9 cellular contexts compared by ENCODE assay signal in the genomic region with DNA sequence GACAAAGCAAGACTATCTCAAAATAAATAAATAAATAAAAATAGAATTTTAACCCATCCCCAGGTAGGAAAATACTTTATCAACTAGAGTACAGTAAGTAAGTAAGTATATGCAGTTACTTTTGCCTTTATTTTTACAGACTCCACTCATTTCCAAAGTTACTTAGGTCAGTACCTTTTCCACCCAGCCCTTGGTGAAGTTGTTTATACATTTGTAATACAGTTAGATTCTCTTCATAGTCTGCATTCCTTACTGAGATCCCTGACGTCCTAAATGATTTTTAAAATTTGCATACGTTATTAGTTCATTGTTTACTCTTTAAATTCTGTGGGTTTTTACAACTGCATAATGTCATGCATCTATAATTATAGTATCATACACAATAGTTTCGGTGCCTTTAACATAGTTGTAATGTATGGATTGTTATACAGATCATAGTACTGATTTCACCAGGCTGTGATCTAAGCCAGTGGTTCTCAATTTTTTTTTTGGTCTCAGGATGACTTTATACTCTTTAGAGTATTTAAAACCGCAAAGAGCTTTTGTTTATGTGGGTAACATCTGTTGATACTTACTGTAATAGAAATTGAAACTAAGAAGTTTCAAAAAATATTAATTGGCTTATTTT. TPM values are rescaled to one million over a fixed set of nuclear protein-coding genes. Genes with fewer than 3 reads are reported as not detected.
A peak's percentile ranks its signal among the peaks of the same experiment; 100 is the strongest.
DNase-seq lines count a peak whose midpoint lies in the region; ATAC-seq and TF ChIP-seq lines count a peak whose summit lies in the region.
"Had no signal": no experiment of that assay in that cellular context is flagged by ENCODE, and none has a peak within 500 bp of the region (broad histone marks: within the 10 kb centered on the region; RNA-seq: fewer than 3 reads in every experiment).

No MANE protein-coding gene starts in this region.

- no peaks in the 10 kb centered on the region for H3K9me3 ChIP-seq in DOHH2 (ENCODE audit: control insufficient read depth, insufficient read depth, low read length)

- peaks cover 16 to 46% (median 35%) of the 10 kb centered on the region in 4 donors for H3K4me1 Mint-ChIP-seq in naive thymus-derived CD8-positive, alpha-beta T cell

- no peaks in the 10 kb centered on the region for H3K9me2 ChIP-seq in DOHH2 (replicated peaks; ENCODE audit: control insufficient read depth, low read length)

- peaks cover 0 to 46% (median 20%) of the 10 kb centered on the region in 3 donors for H3K36me3 Mint-ChIP-seq in naive thymus-derived CD8-positive, alpha-beta T cell

- no peaks in the 10 kb centered on the region for H3K27me3 ChIP-seq in DOHH2 (ENCODE audit: control insufficient read depth, low read length)

- peaks cover 55% of the 10 kb centered on the region for H3K79me2 ChIP-seq in DOHH2 (ENCODE audit: control insufficient read depth, low read length)

- peaks cover 3% of the 10 kb centered on the region; the same call in 1 of the 2 replicates for H3F3A ChIP-seq in DOHH2 (ENCODE audit: control insufficient read depth, insufficient read depth)

- H3K4me3 Mint-ChIP-seq in naive thymus-derived CD8-positive, alpha-beta T cell, result peak overlapping the region in 3 of 10 donors; percentile 24 to 44 (median 35)

- no peaks in the 10 kb centered on the region for H3K9me3 Mint-ChIP-seq in naive thymus-derived CD8-positive, alpha-beta T cell

- H3K4me1 ChIP-seq in DOHH2 (ENCODE audit: control insufficient read depth, low read length), result peaks cover 47% of the 10 kb centered on the region

- H3K27me3 Mint-ChIP-seq in naive thymus-derived CD8-positive, alpha-beta T cell, result no peaks in the 10 kb centered on the region

- H3K4me3 ChIP-seq in DOHH2 (ENCODE audit: low read length), result peak overlapping the region; percentile 43

- no peaks in the 10 kb centered on the region for H4K20me1 ChIP-seq in DOHH2 (ENCODE audit: control insufficient read depth, insufficient read depth, low read depth, low read length)

- TF ChIP-seq CTCF in DOHH2 (IDR thresholded peaks at IDR 0.05; ENCODE audit: low read depth, low read length, poor library complexity, severe bottlenecking), result no peak

- DNase-seq in dedifferentiated amniotic fluid mesenchymal stem cell (ENCODE audit: extremely low spot score), result peak; percentile 35
- DNase-seq in naive thymus-derived CD8-positive, alpha-beta T cell, result no peak
- DNase-seq in stimulated activated CD4-positive, alpha-beta T cell treated with anti-CD3 and anti-CD28 coated beads, Interleukin-12 subunit alpha, Interleukin-12 subunit beta, amount 100 ng/mL, for 4 hours, result no peak
- DNase-seq in 8988T, result no peak
- DNase-seq in GOT3 (lab: John Stamatoyannopoulos, UW), result no peak
- DNase-seq: foreskin melanocyte had no signal

- ATAC-seq in GM19467 (IDR thresholded peaks at IDR 0.05; ENCODE audit: unreplicated experiment), result peak; percentile 77
- ATAC-seq in HG03342 (IDR thresholded peaks at IDR 0.05; ENCODE audit: unreplicated experiment), result peak; percentile 91
- ATAC-seq in naive thymus-derived CD8-positive, alpha-beta T cell, result no peak

- POLR2A ChIA-PET in naive thymus-derived CD8-positive, alpha-beta T cell (lab: Charles Lee), result interaction anchor here (0.8 to 2.2 kb wide), 2 partner anchors 11 to 39 kb away, joined by 3 to 9 read pairs; partner anchors contain the start of genes CAB39L and SETDB2

- peak overlapping the region; percentile 53 for H3K27ac ChIP-seq in DOHH2 (ENCODE audit: low read depth, low read length)

- peak overlapping the region; percentile 57 for H3K4me2 ChIP-seq in DOHH2 (ENCODE audit: low read length)

- peaks cover 46% of the 10 kb centered on the region for H3K36me3 ChIP-seq in DOHH2 (ENCODE audit: control insufficient read depth, low read length)

- H3K27ac Mint-ChIP-seq in naive thymus-derived CD8-positive, alpha-beta T cell, result peak overlapping the region in 3 of 10 donors; percentile 32 to 72 (median 61)

RNA-seq across cellular contexts. Expression of gene SETDB2, which starts 10.4 kb away (rescaled TPM):
- total RNA-seq in naive thymus-derived CD8-positive, alpha-beta T cell, result 10 to 100 TPM; 30.5 to 31.6 TPM
- 10 to 100 TPM; 13.3 to 14.7 (median 13.7) TPM for polyA plus RNA-seq in naive thymus-derived CD8-positive, alpha-beta T cell

RNA-seq across cellular contexts. Expression of gene CAB39L, which starts 10.6 kb away (rescaled TPM):
- 1 to 10 TPM; 5.3 to 9.2 TPM for total RNA-seq in naive thymus-derived CD8-positive, alpha-beta T cell
- 1 to 10 TPM; 4.3 to 5.2 (median 4.3) TPM for polyA plus RNA-seq in naive thymus-derived CD8-positive, alpha-beta T cell

RNA-seq across cellular contexts. Expression of gene PHF11, which starts 41.3 kb away (rescaled TPM):
- 100 to 1,000 TPM; 121 to 132 TPM for total RNA-seq in naive thymus-derived CD8-positive, alpha-beta T cell
- 10 to 100 TPM; 75.9 to 88.3 (median 80.4) TPM for polyA plus RNA-seq in naive thymus-derived CD8-positive, alpha-beta T cell

Comparison
In these comparisons a context has a peak if more than half of its experiments do, and no peak if none do; other contexts are left out.
1. ATAC-seq: peak in GM19467 (single experiment) and HG03342 (single experiment); none in naive thymus-derived CD8-positive, alpha-beta T cell (0 of 2).